In genomic region chr3:64327039-64327804, GRCh38 we compare ENCODE assay signal across 15 cellular contexts.
DNase-seq lines count a peak whose midpoint lies in the region; ATAC-seq, FAIRE-seq and TF ChIP-seq lines count a peak whose summit lies in the region.
"Had no signal": no experiment of that assay in that cellular context is flagged by ENCODE, and none has a peak within 500 bp of the region (broad histone marks: within the 10 kb centered on the region; RNA-seq: fewer than 3 reads in every experiment).

No MANE protein-coding gene starts in this region.

- CTCF ChIA-PET in K562 (lab: Yijun Ruan, JAX; ENCODE audit: low intra/inter-chr PET ratio): no interaction called here

- H3K36me3 ChIP-seq in ACC112 (ENCODE audit: insufficient read depth, low read length) (no peaks in the 10 kb centered on the region), K562 (ENCODE audit: control insufficient read depth, insufficient read depth, low read length) (no peaks in the 10 kb centered on the region), smooth muscle cell (ENCODE audit: low read depth) (no peaks in the 10 kb centered on the region)

- ATAC-seq in K562 (peak; percentile 62; the same call in 2 of the 3 replicates), left ventricle myocardium superior (peak; percentile 98), GM19455 (IDR thresholded peaks at IDR 0.05; ENCODE audit: unreplicated experiment) (no peak)
- ATAC-seq: A549, WTC11 had no signal

- no peak for FAIRE-seq in K562 (lab: Jason Lieb, UNC)
- FAIRE-seq: A549 had no signal

- BruUV-seq in K562 (replicated peaks; lab: Mats Ljungman, UMichigan): no TSS peak

- POLR2A ChIA-PET in K562 (lab: Yijun Ruan, JAX): no interaction called here

- H3K4me2 ChIP-seq in K562 (ENCODE audit: insufficient read depth, low read length): no peak overlapping the region
- no peak overlapping the region for H3K4me2 ChIP-seq in smooth muscle cell
- H3K4me2 ChIP-seq: A549 had no signal

- TF ChIP-seq EP300 in K562 (IDR thresholded peaks at IDR 0.05; ENCODE audit: low read length): no peak

- peaks cover 8% of the 10 kb centered on the region for H3K4me1 ChIP-seq in ACC112 (ENCODE audit: control insufficient read depth, insufficient read depth, low read length, unreplicated experiment)
- no peaks in the 10 kb centered on the region for H3K4me1 ChIP-seq in K562 (replicated peaks in 1 of 2; ENCODE audit: control insufficient read depth in 2 of 2, insufficient read depth in 2 of 2, low read length in 2 of 2)
- no peaks in the 10 kb centered on the region for H3K4me1 ChIP-seq in smooth muscle cell (ENCODE audit: low read depth)
- H3K4me1 ChIP-seq: A549 had no signal

- H3K9ac ChIP-seq in K562 (ENCODE audit: insufficient read depth in 1 of 2, low read depth in 2 of 2, low read length in 2 of 2) (no peak overlapping the region), smooth muscle cell (ENCODE audit: low read depth) (no peak overlapping the region)

- H3K4me3 ChIP-seq in ACC112 (ENCODE audit: low read depth, low read length) (no peak overlapping the region), K562 (no peak overlapping the region), smooth muscle cell (no peak overlapping the region)
- H3K4me3 ChIP-seq: A549 had no signal

- WGBS in K562 (ENCODE audit: insufficient coverage, low coverage, missing lambda C conversion rate): under 1% methylated on average over 11 of the region's 11 CpGs
- WGBS in smooth muscle cell (ENCODE audit: low lambda C conversion rate): 85% methylated on average over 11 of the region's 11 CpGs

- TF ChIP-seq CTCF in K562 (IDR thresholded peaks at IDR 0.05 in 2 of 3, conservative IDR thresholded peaks at IDR 0.05 in 1 of 3; ENCODE audit: insufficient read depth in 2 of 3, low read depth in 1 of 3, low read length in 3 of 3): no peak
- no peak for TF ChIP-seq CTCF in smooth muscle cell (IDR thresholded peaks at IDR 0.05; ENCODE audit: borderline replicate concordance, insufficient read depth, poor library complexity, severe bottlenecking)
- no peak for TF ChIP-seq CTCF in GM20000 (IDR thresholded peaks at IDR 0.05; ENCODE audit: extremely low read depth, missing control alignments)

- no peak for TF ChIP-seq POLR2A in K562 (conservative IDR thresholded peaks at IDR 0.05)

- H4K20me1 ChIP-seq in K562 (replicated peaks; ENCODE audit: control insufficient read depth, insufficient read depth, low read length) (no peaks in the 10 kb centered on the region), smooth muscle cell (ENCODE audit: low read depth) (no peaks in the 10 kb centered on the region)

- peak; percentile 4 to 12 (median 6) for DNase-seq in K562 (ENCODE audit: extremely low read depth in 1 of 4, low spot score in 3 of 4)
- DNase-seq in left ventricle myocardium superior: peak; percentile 81
- DNase-seq in posterior cingulate gyrus: peak; percentile 12 to 93 (median 60)
- DNase-seq in SKM-1 treated with dmso at 0.1 percent for 144 hours (lab: John Stamatoyannopoulos, UW; ENCODE audit: unreplicated experiment): no peak
- DNase-seq in smooth muscle cell (lab: John Stamatoyannopoulos, UW; ENCODE audit: unreplicated experiment): no peak
- no peak for DNase-seq in GM20000 (ENCODE audit: low spot score)
- DNase-seq: activated effector memory CD4-positive, alpha-beta T cell treated with Interleukin-2 at 50 U/mL for 16 hours; effector CD4-positive, alpha-beta T cell; kidney glomerular epithelial cell; NCI-H1436 treated with DMSO at 0.1 percent for 48 hours had no signal

- H3K9me3 ChIP-seq in K562 (replicated peaks; ENCODE audit: control insufficient read depth, insufficient read depth, low read depth, low read length): no peaks in the 10 kb centered on the region
- H3K9me3 ChIP-seq in smooth muscle cell (replicated peaks; ENCODE audit: low read depth): no peaks in the 10 kb centered on the region

- H3F3A ChIP-seq in smooth muscle cell (ENCODE audit: low read depth): no peaks in the 10 kb centered on the region

- intact Hi-C loops in K562 (cut with micrococcal nuclease): no loop called here
- intact Hi-C loops in left ventricle myocardium superior (cut with micrococcal nuclease): no loop called here
- intact Hi-C loops in posterior cingulate gyrus (cut with DNase I): no loop called here

- in situ Hi-C loops in K562 (cut with MboI): no loop called here

- H3K9me1 ChIP-seq in K562 (ENCODE audit: control insufficient read depth, insufficient read depth, low read length): no peaks in the 10 kb centered on the region

- H3K79me2 ChIP-seq in ACC112 (ENCODE audit: control insufficient read depth, insufficient read depth, low read length, unreplicated experiment) (no peaks in the 10 kb centered on the region), K562 (ENCODE audit: control insufficient read depth, insufficient read depth, low read length) (no peaks in the 10 kb centered on the region), smooth muscle cell (ENCODE audit: low read depth) (no peaks in the 10 kb centered on the region)

- H3K27ac ChIP-seq in ACC112 (ENCODE audit: low read depth, low read length): peak overlapping the region; percentile 28; the same call in 1 of the 2 replicates
- no peak overlapping the region for H3K27ac ChIP-seq in K562 (ENCODE audit: extremely low read depth, low read depth, low read length)
- no peak overlapping the region for H3K27ac ChIP-seq in smooth muscle cell (ENCODE audit: low read depth)
- H3K27ac ChIP-seq: A549, RWPE1 had no signal

- TF ChIP-seq RAD21 in K562 (CRISPR knock-in tag; conservative IDR thresholded peaks at IDR 0.05 in 1 of 2, IDR thresholded peaks at IDR 0.05 in 1 of 2): no peak

- H2AFZ ChIP-seq in ACC112 (ENCODE audit: low read length, unreplicated experiment) (peak overlapping the region; percentile 86), K562 (ENCODE audit: low read depth, low read length) (no peak overlapping the region), smooth muscle cell (ENCODE audit: low read depth) (no peak overlapping the region)

- no peaks in the 10 kb centered on the region for H3K27me3 ChIP-seq in ACC112 (ENCODE audit: insufficient read depth, low read length)
- H3K27me3 ChIP-seq in K562 (ENCODE audit: control insufficient read depth in 2 of 2, insufficient read depth in 2 of 2, low read length in 2 of 2): no peaks in the 10 kb centered on the region
- no peaks in the 10 kb centered on the region for H3K27me3 ChIP-seq in smooth muscle cell (ENCODE audit: low read depth)

TF ChIP-seq in K562, 482 proteins besides CTCF, POLR2A, EP300 and RAD21 (continues in another document):
- TF ChIP-seq RAD51 (IDR thresholded peaks at IDR 0.05; ENCODE audit: borderline replicate concordance, low read depth): peak; percentile 57; the same call in 1 of the 2 replicates
- no peak for TF ChIP-seq SMARCE1 (IDR thresholded peaks at IDR 0.05)
- TF ChIP-seq FIP1L1 (IDR thresholded peaks at IDR 0.05; ENCODE audit: low read depth, low read length, poor library complexity, severe bottlenecking): no peak
- TF ChIP-seq STAG1 (CRISPR knock-in tag; IDR thresholded peaks at IDR 0.05; ENCODE audit: borderline replicate concordance): no peak
- no peak for TF ChIP-seq ZNF3 (CRISPR knock-in tag; IDR thresholded peaks at IDR 0.05)
- TF ChIP-seq GABPB1 (CRISPR knock-in tag; IDR thresholded peaks at IDR 0.05): no peak
- no peak for TF ChIP-seq ZNF175 (CRISPR knock-in tag; IDR thresholded peaks at IDR 0.05; ENCODE audit: low read depth)
- peak; percentile 45 for TF ChIP-seq TFE3 (CRISPR knock-in tag; IDR thresholded peaks at IDR 0.05)
- TF ChIP-seq ZNF41 (CRISPR knock-in tag; conservative IDR thresholded peaks at IDR 0.05): no peak
- TF ChIP-seq UBTF (IDR thresholded peaks at IDR 0.05; ENCODE audit: borderline replicate concordance in 1 of 2, low read depth in 2 of 2, low read length in 2 of 2): no peak

Comparison
In these comparisons a context has a peak if more than half of its experiments do, and no peak if none do; other contexts are left out.
1. DNase-seq: peak in K562 (4 of 4), left ventricle myocardium superior (single experiment) and posterior cingulate gyrus (10 of 10); none in SKM-1 treated with dmso at 0.1 percent for 144 hours (single experiment), smooth muscle cell (single experiment) and GM20000 (single experiment).